15 cellular contexts compared by ENCODE assay signal in the genomic region with DNA sequence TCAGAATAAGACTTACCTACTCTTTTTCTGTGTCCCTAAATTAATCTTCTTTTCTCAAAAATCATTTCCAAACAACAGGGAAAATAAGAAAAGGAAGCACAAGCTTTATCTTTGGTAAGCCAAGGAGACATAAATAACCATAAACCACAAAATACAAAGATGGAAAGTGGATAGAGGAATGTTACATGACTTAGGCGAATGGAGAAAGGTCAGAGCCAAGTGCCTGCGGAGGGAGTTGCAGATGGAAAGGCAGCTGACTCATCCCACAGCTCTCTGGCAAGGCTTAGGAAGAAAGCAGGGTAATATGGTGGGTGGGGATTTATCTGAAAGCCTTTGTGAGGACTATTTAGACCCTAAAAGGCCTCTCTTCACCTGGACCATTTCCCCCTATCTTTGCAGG.
DNase-seq lines count a peak whose midpoint lies in the region; ATAC-seq and TF ChIP-seq lines count a peak whose summit lies in the region.
"Had no signal": no experiment of that assay in that cellular context is flagged by ENCODE, and none has a peak within 500 bp of the region (broad histone marks: within the 10 kb centered on the region; RNA-seq: fewer than 3 reads in every experiment).

No MANE protein-coding gene starts in this region.

- no peak for TF ChIP-seq POLR2A in right lobe of liver (IDR thresholded peaks at IDR 0.05)

- WGBS in mammary epithelial cell (ENCODE audit: low coverage, missing lambda C conversion rate) = 91% methylated on average over 2 of the region's 2 CpGs
- WGBS in right lobe of liver (ENCODE audit: insufficient coverage, low coverage, low lambda C conversion rate, missing lambda C conversion rate) = 76% methylated on average over 2 of the region's 2 CpGs

- intact Hi-C loops in MCF 10A (cut with micrococcal nuclease) (no loop called here), mammary epithelial cell (cut with micrococcal nuclease) (no loop called here), right lobe of liver (cut with DNase I) (no loop called here)
- intact Hi-C loops in activated T-helper 2 cell treated with anti-CD3 and anti-CD28 coated beads, Interferon-gamma antibody, Interleukin-2, Interleukin-4, amounts not matched to agents 10 μg/mL and 5 μg/mL and 100 μg/mL, durations not matched to agents 14 hours and 24 hours and 36 hours (cut with micrococcal nuclease) = no loop called here

- in situ Hi-C loops in mammary epithelial cell (cut with MboI; ENCODE audit: low sequenced_read_pairs in 2 of 2) = loop anchor here in 1 of 2 donors (25.0 kb wide), 1 partner anchor 169 kb away; a partner anchor contains a TSS

- no TSS peak for BruUV-seq in MCF 10A (replicated peaks; lab: Mats Ljungman, UMichigan)
- no TSS peak for BruUV-seq in mammary epithelial cell (replicated peaks; lab: Mats Ljungman, UMichigan)

- DNase-seq in MCF 10A (ENCODE audit: unreplicated experiment) (peak; percentile 39), mammary epithelial cell (no peak), WTC11 (ENCODE audit: low spot score) (no peak), foreskin melanocyte (peak; percentile 75), stromal cell of bone marrow (ENCODE audit: low read depth) (peak; percentile 85), right lobe of liver (no peak)
- DNase-seq in activated T-helper 2 cell treated with anti-CD3 and anti-CD28 coated beads, Interferon-gamma antibody, Interleukin-2, Interleukin-4, amounts not matched to agents 10 μg/mL and 5 μg/mL and 100 μg/mL, durations not matched to agents 14 hours and 24 hours and 36 hours (ENCODE audit: low spot score) = no peak
- DNase-seq: activated CD4-positive, alpha-beta T cell treated with anti-CD3 and anti-CD28 coated beads, Interleukin-2, amount 50 U/mL, for 48 hours; DND-41; heart right ventricle; NCI-H1694 treated with DMSO at 0.1 percent for 48 hours; NK-92 treated with Interleukin-12 subunit alpha and Interleukin-12 subunit beta, amount 100 ng/mL, for 24 hours had no signal

- no peak overlapping the region for H3K27ac ChIP-seq in mammary epithelial cell (ENCODE audit: insufficient read depth, low read depth, low read length)
- H3K27ac ChIP-seq in right lobe of liver = no peak overlapping the region
- H3K27ac ChIP-seq: A549 had no signal

- no peak overlapping the region for H3K9ac ChIP-seq in mammary epithelial cell (ENCODE audit: insufficient read depth, low read length)

- CTCF ChIA-PET in MCF 10A (lab: Yijun Ruan, JAX) (interaction anchor here (1.4 to 1.8 kb wide), 3 partner anchors 10 to 179 kb away, joined by 3 to 5 read pairs (median 5); no protein-coding TSS in a partner anchor), mammary epithelial cell (lab: Charles Lee; ENCODE audit: low non-redundant PET) (no interaction called here), WTC11 (lab: Charles Lee) (interaction anchor here (0.9 to 1.7 kb wide), 2 partner anchors 179 to 180 kb away, joined by 5 to 6 read pairs; a partner anchor contains a TSS)

- H3K27me3 ChIP-seq in mammary epithelial cell (ENCODE audit: insufficient read depth, low read length) (no peaks in the 10 kb centered on the region), right lobe of liver (no peaks in the 10 kb centered on the region)
- H3K27me3 ChIP-seq: heart right ventricle had no signal

- no peak overlapping the region for H3K4me3 Mint-ChIP-seq in MCF 10A (ENCODE audit: unreplicated experiment)
- H3K4me3 Mint-ChIP-seq in WTC11 = no peak overlapping the region
- no peak overlapping the region for H3K4me3 Mint-ChIP-seq in activated T-helper 2 cell treated with anti-CD3 and anti-CD28 coated beads, Interferon-gamma antibody, Interleukin-2, Interleukin-4, amounts not matched to agents 10 μg/mL and 5 μg/mL and 100 μg/mL, durations not matched to agents 14 hours and 24 hours and 36 hours (ENCODE audit: low read depth)

- dilution Hi-C loops in mammary epithelial cell (cut with HindIII; ENCODE audit: low sequenced_read_pairs) = no loop called here

- H3K4me1 ChIP-seq in mammary epithelial cell (ENCODE audit: insufficient read depth, low read length) (no peaks in the 10 kb centered on the region), right lobe of liver (no peaks in the 10 kb centered on the region)
- H3K4me1 ChIP-seq: A549 had no signal

- H3K9me3 Mint-ChIP-seq in MCF 10A (ENCODE audit: unreplicated experiment) (no peaks in the 10 kb centered on the region), WTC11 (no peaks in the 10 kb centered on the region)
- no peaks in the 10 kb centered on the region for H3K9me3 Mint-ChIP-seq in activated T-helper 2 cell treated with anti-CD3 and anti-CD28 coated beads, Interferon-gamma antibody, Interleukin-2, Interleukin-4, amounts not matched to agents 10 μg/mL and 5 μg/mL and 100 μg/mL, durations not matched to agents 14 hours and 24 hours and 36 hours

- peak; percentile 30; the same call in 1 of the 2 replicates for ATAC-seq in WTC11
- ATAC-seq in right lobe of liver = no peak
- no peak for ATAC-seq in GM18870 (IDR thresholded peaks at IDR 0.05; ENCODE audit: unreplicated experiment)
- ATAC-seq: A549 had no signal

- no peak overlapping the region for H3K27ac Mint-ChIP-seq in MCF 10A (ENCODE audit: low read depth, unreplicated experiment)
- no peak overlapping the region for H3K27ac Mint-ChIP-seq in WTC11
- no peak overlapping the region for H3K27ac Mint-ChIP-seq in activated T-helper 2 cell treated with anti-CD3 and anti-CD28 coated beads, Interferon-gamma antibody, Interleukin-2, Interleukin-4, amounts not matched to agents 10 μg/mL and 5 μg/mL and 100 μg/mL, durations not matched to agents 14 hours and 24 hours and 36 hours

- no peak overlapping the region for H3K4me2 ChIP-seq in mammary epithelial cell (ENCODE audit: insufficient read depth, low read depth, low read length)
- H3K4me2 ChIP-seq: A549 had no signal

- H4K20me1 ChIP-seq in mammary epithelial cell (ENCODE audit: insufficient read depth, low read length) = no peaks in the 10 kb centered on the region

- no peaks in the 10 kb centered on the region for H3K27me3 Mint-ChIP-seq in MCF 10A (ENCODE audit: insufficient read depth, unreplicated experiment)
- H3K27me3 Mint-ChIP-seq in WTC11 (ENCODE audit: low read depth) = no peaks in the 10 kb centered on the region
- H3K27me3 Mint-ChIP-seq in activated T-helper 2 cell treated with anti-CD3 and anti-CD28 coated beads, Interferon-gamma antibody, Interleukin-2, Interleukin-4, amounts not matched to agents 10 μg/mL and 5 μg/mL and 100 μg/mL, durations not matched to agents 14 hours and 24 hours and 36 hours (ENCODE audit: low read depth) = no peaks in the 10 kb centered on the region

- H3K9me3 ChIP-seq in mammary epithelial cell (replicated peaks; ENCODE audit: insufficient read depth, low read length) = no peaks in the 10 kb centered on the region
- no peaks in the 10 kb centered on the region for H3K9me3 ChIP-seq in right lobe of liver
- H3K9me3 ChIP-seq: A549, heart right ventricle had no signal

- H3K36me3 ChIP-seq in mammary epithelial cell (ENCODE audit: insufficient read depth, low read length) (no peaks in the 10 kb centered on the region), right lobe of liver (peaks cover 0 to 10% (median 3%) of the 10 kb centered on the region in 4 donors)

- H3K4me1 Mint-ChIP-seq in MCF 10A (ENCODE audit: insufficient read depth, unreplicated experiment) = no peaks in the 10 kb centered on the region
- H3K4me1 Mint-ChIP-seq in WTC11 = peaks cover 17% of the 10 kb centered on the region
- H3K4me1 Mint-ChIP-seq in activated T-helper 2 cell treated with anti-CD3 and anti-CD28 coated beads, Interferon-gamma antibody, Interleukin-2, Interleukin-4, amounts not matched to agents 10 μg/mL and 5 μg/mL and 100 μg/mL, durations not matched to agents 14 hours and 24 hours and 36 hours (ENCODE audit: low read depth) = peaks cover 9% of the 10 kb centered on the region

- no peaks in the 10 kb centered on the region for H3K79me2 ChIP-seq in mammary epithelial cell (ENCODE audit: insufficient read depth, low read length)

- H3K4me3 ChIP-seq in mammary epithelial cell (replicated peaks in 1 of 3; ENCODE audit: insufficient read depth in 1 of 3, low read depth in 2 of 3, low read length in 3 of 3) (no peak overlapping the region), right lobe of liver (no peak overlapping the region)
- H3K4me3 ChIP-seq: A549, coronary artery, heart right ventricle had no signal

- TF ChIP-seq CTCF in MCF 10A (IDR thresholded peaks at IDR 0.05; ENCODE audit: unreplicated experiment) = no peak
- TF ChIP-seq CTCF in mammary epithelial cell (conservative IDR thresholded peaks at IDR 0.05 in 1 of 2, IDR thresholded peaks at IDR 0.05 in 1 of 2; ENCODE audit: extremely low read depth in 1 of 2, insufficient read depth in 1 of 2, low read depth in 1 of 2, low read length in 2 of 2) = no peak
- no peak for TF ChIP-seq CTCF in WTC11 (IDR thresholded peaks at IDR 0.05)
- no peak for TF ChIP-seq CTCF in right lobe of liver (IDR thresholded peaks at IDR 0.05)

- no peak overlapping the region for H2AFZ ChIP-seq in mammary epithelial cell (ENCODE audit: low read depth, low read length)

- H3K36me3 Mint-ChIP-seq in MCF 10A (ENCODE audit: insufficient read depth, unreplicated experiment) (peaks cover 10% of the 10 kb centered on the region), WTC11 (peaks cover 5% of the 10 kb centered on the region)
- H3K36me3 Mint-ChIP-seq in activated T-helper 2 cell treated with anti-CD3 and anti-CD28 coated beads, Interferon-gamma antibody, Interleukin-2, Interleukin-4, amounts not matched to agents 10 μg/mL and 5 μg/mL and 100 μg/mL, durations not matched to agents 14 hours and 24 hours and 36 hours (ENCODE audit: low read depth) = peaks cover 46% of the 10 kb centered on the region

- POLR2A ChIA-PET in MCF 10A (lab: Yijun Ruan, JAX) = interaction anchor here (1.4 kb wide), 1 partner anchor 14 kb away, joined by 3 read pairs; no protein-coding TSS in a partner anchor
- POLR2A ChIA-PET in WTC11 (lab: Charles Lee) = no interaction called here

TF ChIP-seq in WTC11, 78 proteins besides CTCF, POLR2A, EP300 and RAD21:
- no peak for TF ChIP-seq ZNF232 (CRISPR knock-in tag; IDR thresholded peaks at IDR 0.05)
- TF ChIP-seq JAZF1 (CRISPR knock-in tag; IDR thresholded peaks at IDR 0.05) = no peak

Comparison
In these comparisons a context has a peak if more than half of its experiments do, and no peak if none do; other contexts are left out.
1. DNase-seq: peak in MCF 10A (single experiment), foreskin melanocyte (single experiment) and stromal cell of bone marrow (single experiment); none in mammary epithelial cell (single experiment), WTC11 (single experiment), right lobe of liver (0 of 3) and activated T-helper 2 cell treated with anti-CD3 and anti-CD28 coated beads, Interferon-gamma antibody, Interleukin-2, Interleukin-4, amounts not matched to agents 10 μg/mL and 5 μg/mL and 100 μg/mL, durations not matched to agents 14 hours and 24 hours and 36 hours (single experiment).